ENCODE assay signal across 22 cellular contexts in genomic region chr17:58829172-58829637, GRCh38.
DNase-seq lines count a peak whose midpoint lies in the region; ATAC-seq, FAIRE-seq and TF ChIP-seq lines count a peak whose summit lies in the region.
"Had no signal": no experiment of that assay in that cellular context is flagged by ENCODE, and none has a peak within 500 bp of the region (broad histone marks: within the 10 kb centered on the region; RNA-seq: fewer than 3 reads in every experiment).

No MANE protein-coding gene starts in this region.

- WGBS in A549 (ENCODE audit: missing lambda C conversion rate): 23% methylated on average over 10 of the region's 10 CpGs
- WGBS in small intestine, 3 donors: 27 to 68% (median 46%) methylated on average over 10 of the region's 10 CpGs

- no peaks in the 10 kb centered on the region for H3K36me3 Mint-ChIP-seq in activated naive CD4-positive, alpha-beta T cell treated with anti-CD3 and anti-CD28 coated beads, Interleukin-2, amount 10 ng/mL, durations not matched to agents 7 days and 5 days
- H3K36me3 Mint-ChIP-seq: CD14-positive monocyte; CD8-positive, alpha-beta T cell had no signal

- CTCF ChIA-PET in A549 (lab: Yijun Ruan, JAX): interaction anchor here (0.6 kb wide), 1 partner anchor 11 kb away, joined by 3 read pairs; no protein-coding TSS in a partner anchor
- CTCF ChIA-PET in activated naive CD4-positive, alpha-beta T cell treated with anti-CD3 and anti-CD28 coated beads, Interleukin-2, amount 10 ng/mL, durations not matched to agents 7 days and 5 days (lab: Charles Lee): no interaction called here

- no peaks in the 10 kb centered on the region for H3K36me3 ChIP-seq in small intestine (ENCODE audit: control insufficient read depth in 2 of 2, insufficient read depth in 2 of 2, low read length in 2 of 2)

- H3K9me3 Mint-ChIP-seq in activated naive CD4-positive, alpha-beta T cell treated with anti-CD3 and anti-CD28 coated beads, Interleukin-2, amount 10 ng/mL, durations not matched to agents 7 days and 5 days: no peaks in the 10 kb centered on the region
- H3K9me3 Mint-ChIP-seq: GM23338, HFFc6 had no signal

- POLR2A ChIA-PET in A549 (lab: Yijun Ruan, JAX): no interaction called here

- H3K4me2 ChIP-seq in A549: 0 out of 3 replicates have a peak overlapping the region, but pooled peaks have one; percentile 7
- H3K4me2 ChIP-seq: GM23338 had no signal

- no peak for TF ChIP-seq POLR2A in A549 (IDR thresholded peaks at IDR 0.05; ENCODE audit: low read length)

- H3K4me1 Mint-ChIP-seq in activated naive CD4-positive, alpha-beta T cell treated with anti-CD3 and anti-CD28 coated beads, Interleukin-2, amount 10 ng/mL, durations not matched to agents 7 days and 5 days: no peaks in the 10 kb centered on the region
- H3K4me1 Mint-ChIP-seq: CD14-positive monocyte, GM23338 had no signal

- no peaks in the 10 kb centered on the region for H3K27me3 ChIP-seq in small intestine (ENCODE audit: control insufficient read depth in 2 of 2, insufficient read depth in 2 of 2, low read length in 2 of 2)

- peak; percentile 51 for FAIRE-seq in A549 (lab: Jason Lieb, UNC)
- no peak for FAIRE-seq in small intestine (lab: Jason Lieb, UNC)
- FAIRE-seq: A204.1, H54, HTR-8/SVneo had no signal

- TF ChIP-seq EP300 in A549 (IDR thresholded peaks at IDR 0.05): no peak

- no peak for TF ChIP-seq CTCF in A549 (IDR thresholded peaks at IDR 0.05)
- no peak for TF ChIP-seq CTCF in VCaP (conservative IDR thresholded peaks at IDR 0.05)

- H3K4me3 ChIP-seq in A549 (no peak overlapping the region), small intestine (ENCODE audit: low read depth in 1 of 2, low read length in 2 of 2) (no peak overlapping the region)
- H3K4me3 ChIP-seq: GM23338 had no signal

- H3K27ac ChIP-seq in A549 (no peak overlapping the region), VCaP (peak overlapping the region; percentile 79), small intestine (ENCODE audit: low read depth in 1 of 2, low read length in 1 of 2) (no peak overlapping the region)

- peaks cover 8% of the 10 kb centered on the region for H3K27me3 Mint-ChIP-seq in activated naive CD4-positive, alpha-beta T cell treated with anti-CD3 and anti-CD28 coated beads, Interleukin-2, amount 10 ng/mL, durations not matched to agents 7 days and 5 days

- no peak overlapping the region for H3K27ac Mint-ChIP-seq in activated naive CD4-positive, alpha-beta T cell treated with anti-CD3 and anti-CD28 coated beads, Interleukin-2, amount 10 ng/mL, durations not matched to agents 7 days and 5 days
- H3K27ac Mint-ChIP-seq: CD14-positive monocyte; CD8-positive, alpha-beta T cell; GM23338; HFFc6 had no signal

- TF ChIP-seq RAD21 in A549 (conservative IDR thresholded peaks at IDR 0.05 in 1 of 2, IDR thresholded peaks at IDR 0.05 in 1 of 2): no peak

- DNase-seq in A549 (ENCODE audit: low read depth in 1 of 2, low spot score in 1 of 2) (peak in 1 of 2 experiments; percentile 4), DMS53 treated with DMSO at 0.1 percent for 48 hours (lab: John Stamatoyannopoulos, UW; ENCODE audit: unreplicated experiment) (peak; percentile 69), small intestine (peak; percentile 19), NCI-H2171 (lab: John Stamatoyannopoulos, UW) (no peak), NCI-H446 treated with DMSO at 0.1 percent for 48 hours (lab: John Stamatoyannopoulos, UW) (no peak)
- no peak for DNase-seq in stimulated activated CD4-positive, alpha-beta T cell treated with anti-CD3 and anti-CD28 coated beads, Interleukin-4, amount 100 ng/mL, for 4 hours
- DNase-seq in activated naive CD4-positive, alpha-beta T cell treated with anti-CD3 and anti-CD28 coated beads, Interleukin-2, amount 10 ng/mL, durations not matched to agents 7 days and 5 days: no peak
- DNase-seq: AML-193; CD8-positive, alpha-beta T cell; COR-L47; DMS 273 treated with DMSO at 0.1 percent for 48 hours; DMS79; GF-D8; HCEC 1CT; HFFc6; KG1 had no signal

- no peaks in the 10 kb centered on the region for H3K4me1 ChIP-seq in A549
- no peaks in the 10 kb centered on the region for H3K4me1 ChIP-seq in small intestine (ENCODE audit: control insufficient read depth in 2 of 2, insufficient read depth in 1 of 2, low read depth in 1 of 2, low read length in 1 of 2)

- no peak overlapping the region for H3K4me3 Mint-ChIP-seq in activated naive CD4-positive, alpha-beta T cell treated with anti-CD3 and anti-CD28 coated beads, Interleukin-2, amount 10 ng/mL, durations not matched to agents 7 days and 5 days
- H3K4me3 Mint-ChIP-seq: CD14-positive monocyte; CD8-positive, alpha-beta T cell; GM23338; HFFc6 had no signal

- ATAC-seq in A549: no peak
- ATAC-seq: CD8-positive, alpha-beta T cell; GM23338 had no signal

- H3K9me3 ChIP-seq in A549: peaks cover 12% of the 10 kb centered on the region
- H3K9me3 ChIP-seq in small intestine (ENCODE audit: control insufficient read depth, low read depth): no peaks in the 10 kb centered on the region

TF ChIP-seq in A549, 52 proteins besides CTCF, POLR2A, EP300 and RAD21:
- TF ChIP-seq SMC3 (IDR thresholded peaks at IDR 0.05) (no peak), CEBPB (IDR thresholded peaks at IDR 0.05) (no peak), NR3C1 (IDR thresholded peaks at IDR 0.05) (no peak), RARB (CRISPR knock-in tag; IDR thresholded peaks at IDR 0.05) (no peak), CHD2 (IDR thresholded peaks at IDR 0.05; ENCODE audit: low read length, partially characterized antibody) (no peak), BHLHE40 (IDR thresholded peaks at IDR 0.05; ENCODE audit: low read depth, low read length) (no peak), HOXB5 (CRISPR knock-in tag; IDR thresholded peaks at IDR 0.05) (no peak), CBX8 (IDR thresholded peaks at IDR 0.05) (no peak), HDAC2 (IDR thresholded peaks at IDR 0.05) (no peak), BCL3 (IDR thresholded peaks at IDR 0.05) (no peak)

Comparison
In these comparisons a context has a peak if more than half of its experiments do, and no peak if none do; other contexts are left out.
1. DNase-seq: peak in DMS53 treated with DMSO at 0.1 percent for 48 hours (single experiment) and small intestine (single experiment); none in stimulated activated CD4-positive, alpha-beta T cell treated with anti-CD3 and anti-CD28 coated beads, Interleukin-4, amount 100 ng/mL, for 4 hours (0 of 2), activated naive CD4-positive, alpha-beta T cell treated with anti-CD3 and anti-CD28 coated beads, Interleukin-2, amount 10 ng/mL, durations not matched to agents 7 days and 5 days (single experiment), NCI-H2171 (single experiment) and NCI-H446 treated with DMSO at 0.1 percent for 48 hours (single experiment).